Comparison of ENCODE assay signal across 7 cellular contexts in the genomic region with DNA sequence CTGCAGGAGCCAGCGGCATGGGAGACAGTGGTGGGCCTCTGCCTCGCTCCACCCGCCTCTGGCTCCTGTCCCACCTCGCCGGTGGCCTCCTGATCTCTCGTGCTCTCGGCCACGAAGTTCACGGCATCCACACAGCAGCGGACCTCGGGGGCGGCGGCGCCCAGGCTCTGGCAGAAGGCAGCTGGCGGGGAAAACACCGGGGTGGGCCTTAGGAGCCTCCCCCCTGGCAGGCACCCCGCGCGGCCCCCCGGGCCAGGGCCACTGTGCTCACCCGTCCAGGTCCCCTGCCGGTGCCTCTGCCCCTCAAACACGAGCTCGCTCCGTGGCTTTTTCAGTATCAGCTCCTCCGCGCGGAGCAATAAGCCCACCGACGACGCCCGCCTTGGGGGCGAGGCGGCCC. TPM values are rescaled to one million over a fixed set of nuclear protein-coding genes. Genes with fewer than 3 reads are reported as not detected.
DNase-seq lines count a peak whose midpoint lies in the region; ATAC-seq and TF ChIP-seq lines count a peak whose summit lies in the region.
"Had no signal": no experiment of that assay in that cellular context is flagged by ENCODE, and none has a peak within 500 bp of the region (broad histone marks: within the 10 kb centered on the region; RNA-seq: fewer than 3 reads in every experiment).

No MANE protein-coding gene starts in this region.

- H3K27ac Mint-ChIP-seq in CD4-positive, alpha-beta memory T cell: peak overlapping the region in 4 of 7 donors; percentile 77 to 97 (median 92)
- no peak overlapping the region for H3K27ac Mint-ChIP-seq in activated CD8-positive, alpha-beta T cell treated with anti-CD3 and anti-CD28 coated beads, Interleukin-2, amount 10 ng/mL, durations not matched to agents 7 days and 5 days

- CTCF ChIA-PET in CD4-positive, alpha-beta memory T cell (lab: Charles Lee; ENCODE audit: partially characterized antibody): interaction anchor here (1.0 to 4.9 kb wide), 6 partner anchors 10 to 196 kb away, joined by 3 to 23 read pairs (median 8); partner anchors contain the start of genes ARRB2 and GLTPD2
- CTCF ChIA-PET in activated CD8-positive, alpha-beta T cell treated with anti-CD3 and anti-CD28 coated beads, Interleukin-2, amount 10 ng/mL, durations not matched to agents 7 days and 5 days (lab: Charles Lee): interaction anchor here (0.8 to 1.9 kb wide), 11 partner anchors 9 to 332 kb away, joined by 3 to 10 read pairs (median 3); partner anchors contain the start of genes PLD2 and SPAG7

- H3K27me3 Mint-ChIP-seq in CD4-positive, alpha-beta memory T cell: peaks cover 0 to 2% of the 10 kb centered on the region in 2 donors
- H3K27me3 Mint-ChIP-seq in activated CD8-positive, alpha-beta T cell treated with anti-CD3 and anti-CD28 coated beads, Interleukin-2, amount 10 ng/mL, durations not matched to agents 7 days and 5 days (ENCODE audit: low read depth): peaks cover 7% of the 10 kb centered on the region

- no peaks in the 10 kb centered on the region for H3K27me3 ChIP-seq in CD4-positive, alpha-beta memory T cell (ENCODE audit: insufficient read depth, low read length)
- H3K27me3 ChIP-seq in lower lobe of right lung (ENCODE audit: low read depth): peaks cover 10% of the 10 kb centered on the region

- no peaks in the 10 kb centered on the region for H3K9me3 Mint-ChIP-seq in CD4-positive, alpha-beta memory T cell
- no peaks in the 10 kb centered on the region for H3K9me3 Mint-ChIP-seq in activated CD8-positive, alpha-beta T cell treated with anti-CD3 and anti-CD28 coated beads, Interleukin-2, amount 10 ng/mL, durations not matched to agents 7 days and 5 days (ENCODE audit: insufficient read depth)

- peak overlapping the region; percentile 54 to 63 for H3K4me3 ChIP-seq in CD4-positive, alpha-beta memory T cell (ENCODE audit: low read length in 2 of 2)
- H3K4me3 ChIP-seq in lower lobe of right lung: peak overlapping the region; percentile 67

- H3K4me1 ChIP-seq in CD4-positive, alpha-beta memory T cell (ENCODE audit: insufficient read depth, low read length): peaks cover 39% of the 10 kb centered on the region
- peaks cover 45% of the 10 kb centered on the region for H3K4me1 ChIP-seq in lower lobe of right lung

- H3K36me3 Mint-ChIP-seq in CD4-positive, alpha-beta memory T cell: peaks cover 11 to 29% of the 10 kb centered on the region in 2 donors
- H3K36me3 Mint-ChIP-seq in activated CD8-positive, alpha-beta T cell treated with anti-CD3 and anti-CD28 coated beads, Interleukin-2, amount 10 ng/mL, durations not matched to agents 7 days and 5 days (ENCODE audit: low read depth): peaks cover 14% of the 10 kb centered on the region

- no peak for DNase-seq in CD4-positive, alpha-beta memory T cell
- DNase-seq in activated CD8-positive, alpha-beta T cell treated with anti-CD3 and anti-CD28 coated beads, Interleukin-2, amount 10 ng/mL, durations not matched to agents 7 days and 5 days: no peak
- DNase-seq in lower lobe of right lung (no peak), KBM-7 (no peak), NCI-H2107 treated with DMSO at 0.1 percent for 48 hours (lab: John Stamatoyannopoulos, UW; ENCODE audit: unreplicated experiment) (no peak)

- peaks cover 22% of the 10 kb centered on the region for H3K36me3 ChIP-seq in CD4-positive, alpha-beta memory T cell (ENCODE audit: insufficient read depth, low read length)
- peaks cover 37% of the 10 kb centered on the region for H3K36me3 ChIP-seq in lower lobe of right lung

- TF ChIP-seq CTCF in lower lobe of right lung (IDR thresholded peaks at IDR 0.05): no peak

- ATAC-seq in activated CD8-positive, alpha-beta T cell treated with anti-CD3 and anti-CD28 coated beads, Interleukin-2, amount 10 ng/mL, durations not matched to agents 7 days and 5 days: peak; percentile 0
- peak in 1 of 2 donors; percentile 6 for ATAC-seq in lower lobe of right lung
- ATAC-seq in GM18909 (IDR thresholded peaks at IDR 0.05; ENCODE audit: poor library complexity, unreplicated experiment): no peak

- no peaks in the 10 kb centered on the region for H3K9me3 ChIP-seq in CD4-positive, alpha-beta memory T cell (ENCODE audit: control insufficient read depth in 1 of 2, low read length in 2 of 2)
- no peaks in the 10 kb centered on the region for H3K9me3 ChIP-seq in lower lobe of right lung

- peak overlapping the region; percentile 67 for H3K27ac ChIP-seq in CD4-positive, alpha-beta memory T cell (ENCODE audit: low read depth, low read length)
- H3K27ac ChIP-seq in lower lobe of right lung: peak overlapping the region; percentile 49

- POLR2A ChIA-PET in CD4-positive, alpha-beta memory T cell (lab: Charles Lee; ENCODE audit: partially characterized antibody): interaction anchor here (0.8 to 5.7 kb wide), 18 partner anchors 9 to 197 kb away, joined by 3 to 40 read pairs (median 4); partner anchors contain the start of genes ARRB2, CAMTA2, PELP1 and PFN1
- POLR2A ChIA-PET in activated CD8-positive, alpha-beta T cell treated with anti-CD3 and anti-CD28 coated beads, Interleukin-2, amount 10 ng/mL, durations not matched to agents 7 days and 5 days (lab: Charles Lee): interaction anchor here (1.3 to 1.8 kb wide), 4 partner anchors 41 to 196 kb away, joined by 3 to 13 read pairs (median 6); partner anchors contain the start of genes PELP1, PFN1, RNF167 and SLC25A11

- peaks cover 19 to 48% (median 34%) of the 10 kb centered on the region in 4 donors for H3K4me1 Mint-ChIP-seq in CD4-positive, alpha-beta memory T cell
- H3K4me1 Mint-ChIP-seq in activated CD8-positive, alpha-beta T cell treated with anti-CD3 and anti-CD28 coated beads, Interleukin-2, amount 10 ng/mL, durations not matched to agents 7 days and 5 days (ENCODE audit: low read depth): peaks cover 38% of the 10 kb centered on the region

- intact Hi-C loops in CD4-positive, alpha-beta memory T cell (cut with micrococcal nuclease): loop anchor here (2.0 kb wide), 2 partner anchors 102 to 188 kb away; partner anchors contain the start of genes ARRB2 and PSMB6
- intact Hi-C loops in lower lobe of right lung (cut with DNase I): no loop called here

- H3K4me3 Mint-ChIP-seq in CD4-positive, alpha-beta memory T cell: peak overlapping the region; percentile 65 to 97 (median 80)
- peak overlapping the region; percentile 59 for H3K4me3 Mint-ChIP-seq in activated CD8-positive, alpha-beta T cell treated with anti-CD3 and anti-CD28 coated beads, Interleukin-2, amount 10 ng/mL, durations not matched to agents 7 days and 5 days

- in situ Hi-C loops in KBM-7 (cut with MboI; ENCODE audit: low pct_unique_long_range_greater_than_20kb, low sequenced_read_pairs): loop anchor here (25.0 kb wide), 1 partner anchor 312 kb away; the partner anchor contains the start of gene SMTNL2

RNA-seq across cellular contexts. Expression of gene C17orf107, which starts 0.4 kb away (rescaled TPM):
- 1 to 10 TPM; 4.3 to 5.0 TPM for total RNA-seq in CD4-positive, alpha-beta memory T cell
- polyA plus RNA-seq in CD4-positive, alpha-beta memory T cell: under 1 TPM; 0.50 to 0.68 TPM
- 1 to 10 TPM in 1 of 2 experiments, under 1 TPM in 1; 0.97 to 1.1 TPM for total RNA-seq in activated CD8-positive, alpha-beta T cell treated with anti-CD3 and anti-CD28 coated beads, Interleukin-2, amount 10 ng/mL, durations not matched to agents 7 days and 5 days
- total RNA-seq in lower lobe of right lung: 2.2 TPM

RNA-seq across cellular contexts. Expression of gene CHRNE, which starts 4.0 kb away (rescaled TPM):
- 1 to 10 TPM in 1 of 2 experiments, under 1 TPM in 1; 0.64 to 1.3 TPM for total RNA-seq in CD4-positive, alpha-beta memory T cell
- polyA plus RNA-seq in CD4-positive, alpha-beta memory T cell: under 1 TPM; 0.08 to 0.21 TPM
- total RNA-seq in activated CD8-positive, alpha-beta T cell treated with anti-CD3 and anti-CD28 coated beads, Interleukin-2, amount 10 ng/mL, durations not matched to agents 7 days and 5 days: under 1 TPM; 0.26 to 0.45 TPM
- total RNA-seq in lower lobe of right lung: 0.71 TPM
- total RNA-seq: LHCN-M2 had no signal

RNA-seq across cellular contexts. Expression of gene GP1BA, which starts 33.1 kb away (rescaled TPM):
- total RNA-seq in CD4-positive, alpha-beta memory T cell: not detected
- not detected for polyA plus RNA-seq in CD4-positive, alpha-beta memory T cell
- not detected for total RNA-seq in activated CD8-positive, alpha-beta T cell treated with anti-CD3 and anti-CD28 coated beads, Interleukin-2, amount 10 ng/mL, durations not matched to agents 7 days and 5 days
- total RNA-seq in lower lobe of right lung: 0.92 TPM
- total RNA-seq: LHCN-M2 had no signal

RNA-seq across cellular contexts. Expression of gene SLC25A11, which starts 40.9 kb away (rescaled TPM):
- total RNA-seq in CD4-positive, alpha-beta memory T cell: 10 to 100 TPM; 43.5 to 49.5 TPM
- polyA plus RNA-seq in CD4-positive, alpha-beta memory T cell: 100 to 1,000 TPM in 1 of 2 donors, 10 to 100 TPM in 1; 55.1 to 101 TPM
- 10 to 100 TPM; 78.5 to 86.4 TPM for total RNA-seq in activated CD8-positive, alpha-beta T cell treated with anti-CD3 and anti-CD28 coated beads, Interleukin-2, amount 10 ng/mL, durations not matched to agents 7 days and 5 days
- 59.9 TPM for total RNA-seq in lower lobe of right lung

RNA-seq across cellular contexts. Expression of gene RNF167, which starts 41.1 kb away (rescaled TPM):
- total RNA-seq in CD4-positive, alpha-beta memory T cell: 100 to 1,000 TPM; 154 to 172 TPM
- polyA plus RNA-seq in CD4-positive, alpha-beta memory T cell: 10 to 100 TPM; 52.4 to 61.5 TPM
- 100 to 1,000 TPM; 239 to 245 TPM for total RNA-seq in activated CD8-positive, alpha-beta T cell treated with anti-CD3 and anti-CD28 coated beads, Interleukin-2, amount 10 ng/mL, durations not matched to agents 7 days and 5 days
- total RNA-seq in lower lobe of right lung: 97.5 TPM
